Comparison of ENCODE assay signal across 13 cellular contexts in genomic region chr21:36478941-36479340, GRCh38. TPM values are rescaled to one million over a fixed set of nuclear protein-coding genes. Genes with fewer than 3 reads are reported as not detected.
DNase-seq lines count a peak whose midpoint lies in the region; ATAC-seq, FAIRE-seq and TF ChIP-seq lines count a peak whose summit lies in the region.
"Had no signal": no experiment of that assay in that cellular context is flagged by ENCODE, and none has a peak within 500 bp of the region (broad histone marks: within the 10 kb centered on the region; RNA-seq: fewer than 3 reads in every experiment).

No MANE protein-coding gene starts in this region.

- H3K36me3 ChIP-seq in SJSA1 (no peaks in the 10 kb centered on the region), pancreas (no peaks in the 10 kb centered on the region)
- H3K36me3 ChIP-seq: adrenal gland had no signal

- no peak overlapping the region for H3K4me3 Mint-ChIP-seq in glutamatergic neuron (ENCODE audit: unreplicated experiment)

- TF ChIP-seq CTCF in GM12872 (IDR thresholded peaks at IDR 0.05; ENCODE audit: insufficient read depth, low read depth, low read length) (peak; percentile 37; the same call in 1 of the 3 replicates), glutamatergic neuron (IDR thresholded peaks at IDR 0.05; ENCODE audit: partially characterized antibody, unreplicated experiment) (no peak), retinal pigment epithelial cell (conservative IDR thresholded peaks at IDR 0.05; ENCODE audit: low read depth, low read length) (peak; percentile 46), pancreas (IDR thresholded peaks at IDR 0.05) (no peak)

- no peaks in the 10 kb centered on the region for H3K4me1 Mint-ChIP-seq in glutamatergic neuron (ENCODE audit: low read depth, unreplicated experiment)

- 67 to 72% methylated on average over 7 of the region's 7 CpGs for WGBS in pancreas, 2 donors

- ATAC-seq in pancreas: no peak

- H3K4me1 ChIP-seq in SJSA1 (replicated peaks) (peaks cover 16% of the 10 kb centered on the region), pancreas (peaks cover 13 to 20% (median 17%) of the 10 kb centered on the region in 3 donors)
- H3K4me1 ChIP-seq: adrenal gland had no signal

- no peak for FAIRE-seq in pancreas (lab: Jason Lieb, UNC)

- H3K27ac ChIP-seq in SJSA1 (peak overlapping the region; percentile 40), pancreas (no peak overlapping the region)
- H3K27ac ChIP-seq: adrenal gland had no signal

- H3K4me3 ChIP-seq in SJSA1 (no peak overlapping the region), retinal pigment epithelial cell (ENCODE audit: low read length) (no peak overlapping the region), pancreas (no peak overlapping the region)
- H3K4me3 ChIP-seq: adrenal gland had no signal

- H3K27me3 ChIP-seq in SJSA1 (replicated peaks): no peaks in the 10 kb centered on the region
- no peaks in the 10 kb centered on the region for H3K27me3 ChIP-seq in pancreas
- H3K27me3 ChIP-seq: adrenal gland had no signal

- no peaks in the 10 kb centered on the region for H3K9me3 Mint-ChIP-seq in glutamatergic neuron (ENCODE audit: unreplicated experiment)

- H3K9me3 ChIP-seq in SJSA1 (replicated peaks) (no peaks in the 10 kb centered on the region), pancreas (no peaks in the 10 kb centered on the region)
- H3K9me3 ChIP-seq: adrenal gland had no signal

- DNase-seq in SJSA1 (ENCODE audit: low read depth in 1 of 2, low spot score in 2 of 2): peak in 1 of 2 experiments; percentile 10
- DNase-seq in glutamatergic neuron: peak; percentile 35
- no peak for DNase-seq in retinal pigment epithelial cell (ENCODE audit: low read depth)
- DNase-seq in pancreas: no peak
- DNase-seq in NCI-H446 treated with DMSO at 0.1 percent for 48 hours (lab: John Stamatoyannopoulos, UW): no peak
- no peak for DNase-seq in kidney glomerular epithelial cell (lab: John Stamatoyannopoulos, UW)
- no peak for DNase-seq in stimulated activated CD4-positive, alpha-beta T cell treated with anti-CD3 and anti-CD28 coated beads, Interleukin-12 subunit alpha, Interleukin-12 subunit beta, amount 100 ng/mL, for 4 hours
- DNase-seq: adrenal gland, GF-D8, NCI-H2029, SHP77 treated with DMSO at 0.1 percent for 48 hours had no signal

- no peak overlapping the region for H3K27ac Mint-ChIP-seq in glutamatergic neuron (ENCODE audit: unreplicated experiment)

- intact Hi-C loops in pancreas (cut with DNase I): no loop called here

- H3K36me3 Mint-ChIP-seq in glutamatergic neuron (ENCODE audit: unreplicated experiment): no peaks in the 10 kb centered on the region

- peaks cover 2% of the 10 kb centered on the region for H3K27me3 Mint-ChIP-seq in glutamatergic neuron (ENCODE audit: unreplicated experiment)

RNA-seq across cellular contexts. Expression of gene CLDN14, which starts 1.0 kb away (rescaled TPM):
- not detected in 2 replicates for total RNA-seq in SJSA1 (2014; rRNA removed; shearing (Covaris generic))
- total RNA-seq in glutamatergic neuron (ENCODE audit: unreplicated experiment) (not detected), pancreas (1 to 10 TPM in 2 of 6 donors, under 1 TPM in 4; 0.38 to 1.8 (median 0.57) TPM)
- polyA plus RNA-seq in pancreas: 1 to 10 TPM; 1.9 to 3.3 TPM
- total RNA-seq: adrenal gland, subcutaneous adipose tissue had no signal
- polyA plus RNA-seq: adrenal gland had no signal

Comparison
In these comparisons a context has a peak if more than half of its experiments do, and no peak if none do; other contexts are left out.
1. CTCF ChIP-seq: peak in GM12872 (single experiment) and retinal pigment epithelial cell (single experiment); none in glutamatergic neuron (single experiment) and pancreas (0 of 4).